Comparison of ENCODE assay signal across 8 cellular contexts in the genomic region with DNA sequence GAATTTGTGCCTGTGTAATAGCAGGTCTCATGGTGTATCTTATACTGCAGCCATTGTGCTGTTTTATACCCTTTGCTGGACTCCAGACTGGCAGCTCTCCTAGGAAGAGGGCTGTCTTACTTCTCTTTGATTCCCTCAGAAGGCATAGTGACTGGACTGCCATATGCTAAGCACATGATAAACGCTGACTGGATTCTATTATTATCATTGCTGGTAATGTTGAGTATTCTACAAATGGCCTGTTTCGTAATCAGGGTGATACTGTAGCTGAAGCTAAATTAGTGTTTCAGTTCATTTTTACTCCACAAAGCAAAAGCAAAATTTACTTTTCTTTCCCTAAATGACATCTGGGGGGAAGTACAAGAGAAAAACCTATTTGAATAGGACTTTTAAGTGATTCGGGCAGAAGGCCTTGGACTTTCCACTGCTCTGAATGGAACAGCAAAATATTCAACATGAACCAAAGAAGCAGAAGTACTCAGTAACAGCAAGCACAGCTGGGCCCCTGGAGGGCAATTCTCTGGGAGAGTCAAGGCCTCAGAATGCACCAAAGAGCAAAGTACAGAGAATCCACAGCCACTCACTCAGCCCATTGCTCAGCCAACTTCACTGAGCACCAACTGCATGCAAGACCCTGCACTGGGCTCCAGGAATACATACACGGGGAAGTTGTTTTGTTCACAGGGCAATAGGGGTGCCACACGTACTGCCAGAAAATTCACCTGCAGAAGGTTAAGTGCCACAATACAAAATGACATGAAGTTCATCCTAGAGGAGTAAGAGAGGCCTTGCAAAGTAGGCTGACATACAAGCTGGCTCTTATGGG. TPM values are rescaled to one million over a fixed set of nuclear protein-coding genes. Genes with fewer than 3 reads are reported as not detected.
DNase-seq lines count a peak whose midpoint lies in the region; ATAC-seq, FAIRE-seq and TF ChIP-seq lines count a peak whose summit lies in the region.

No MANE protein-coding gene starts in this region.

- no peaks in the 10 kb centered on the region for H3K4me1 ChIP-seq in lung (ENCODE audit: control insufficient read depth in 2 of 2, insufficient read depth in 2 of 2, low read length in 2 of 2)

- H3K9me3 Mint-ChIP-seq in activated naive CD4-positive, alpha-beta T cell treated with anti-CD3 and anti-CD28 coated beads, Interleukin-2, amount 50 U/mL, for 72 hours = no peaks in the 10 kb centered on the region
- no peaks in the 10 kb centered on the region for H3K9me3 Mint-ChIP-seq in activated CD4-positive, alpha-beta T cell treated with anti-CD3 and anti-CD28 coated beads, Interleukin-2, amount 10 ng/mL, durations not matched to agents 7 days and 5 days

- H3K27me3 Mint-ChIP-seq in activated CD4-positive, alpha-beta T cell treated with anti-CD3 and anti-CD28 coated beads, Interleukin-2, amount 10 ng/mL, durations not matched to agents 7 days and 5 days = no peaks in the 10 kb centered on the region

- no peaks in the 10 kb centered on the region for H3K9me3 ChIP-seq in lung (ENCODE audit: control insufficient read depth in 2 of 2, insufficient read depth in 1 of 2, low read length in 1 of 2)

- H3K27ac ChIP-seq in lung (ENCODE audit: low read depth in 1 of 2, low read length in 1 of 2) = peak overlapping the region in 1 of 2 donors; percentile 48

- H3K36me3 Mint-ChIP-seq in activated naive CD4-positive, alpha-beta T cell treated with anti-CD3 and anti-CD28 coated beads, Interleukin-2, amount 50 U/mL, for 72 hours = peaks cover 0 to 8% of the 10 kb centered on the region in 2 donors
- H3K36me3 Mint-ChIP-seq in activated CD4-positive, alpha-beta T cell treated with anti-CD3 and anti-CD28 coated beads, Interleukin-2, amount 10 ng/mL, durations not matched to agents 7 days and 5 days (ENCODE audit: low read depth) = no peaks in the 10 kb centered on the region

- H3K27me3 ChIP-seq in BJ (ENCODE audit: control insufficient read depth, insufficient read depth, low read length) = no peaks in the 10 kb centered on the region; the same call in 1 of the 2 replicates
- no peaks in the 10 kb centered on the region for H3K27me3 ChIP-seq in lung (ENCODE audit: control insufficient read depth, insufficient read depth)

- H3K4me1 Mint-ChIP-seq in activated CD4-positive, alpha-beta T cell treated with anti-CD3 and anti-CD28 coated beads, Interleukin-2, amount 10 ng/mL, durations not matched to agents 7 days and 5 days = peaks cover 6% of the 10 kb centered on the region

- DNase-seq in BJ (ENCODE audit: low read depth) (peak; percentile 37), lung (ENCODE audit: low spot score) (no peak), HTR-8/SVneo (ENCODE audit: insufficient read length, low spot score) (no peak), COR-L47 (lab: John Stamatoyannopoulos, UW) (no peak)
- DNase-seq in activated naive CD4-positive, alpha-beta T cell treated with anti-CD3 and anti-CD28 coated beads, Interleukin-2, amount 50 U/mL, for 72 hours (ENCODE audit: low spot score in 2 of 2) = no peak
- no peak for DNase-seq in activated CD4-positive, alpha-beta T cell treated with anti-CD3 and anti-CD28 coated beads, Interleukin-2, amount 10 ng/mL, durations not matched to agents 7 days and 5 days

- no peak for TF ChIP-seq CTCF in BJ (IDR thresholded peaks at IDR 0.05; ENCODE audit: insufficient read depth, low read depth, low read length)
- no peak for TF ChIP-seq CTCF in lung (IDR thresholded peaks at IDR 0.05; ENCODE audit: control extremely low read depth, extremely low read depth)

- H3K4me3 Mint-ChIP-seq in activated CD4-positive, alpha-beta T cell treated with anti-CD3 and anti-CD28 coated beads, Interleukin-2, amount 10 ng/mL, durations not matched to agents 7 days and 5 days = no peak overlapping the region

- peak overlapping the region; percentile 63 to 66 for H3K27ac Mint-ChIP-seq in activated naive CD4-positive, alpha-beta T cell treated with anti-CD3 and anti-CD28 coated beads, Interleukin-2, amount 50 U/mL, for 72 hours
- H3K27ac Mint-ChIP-seq in activated CD4-positive, alpha-beta T cell treated with anti-CD3 and anti-CD28 coated beads, Interleukin-2, amount 10 ng/mL, durations not matched to agents 7 days and 5 days = no peak overlapping the region

- H3K36me3 ChIP-seq in BJ (ENCODE audit: control insufficient read depth, insufficient read depth, low read length) (no peaks in the 10 kb centered on the region), lung (ENCODE audit: control insufficient read depth in 2 of 2, insufficient read depth in 2 of 2, low read length in 2 of 2) (no peaks in the 10 kb centered on the region)

- CTCF ChIA-PET in BJ (lab: Yijun Ruan, JAX) = interaction anchor here (0.8 to 1.4 kb wide), 2 partner anchors 14 to 639 kb away, joined by 3 to 7 read pairs; no protein-coding TSS in a partner anchor
- CTCF ChIA-PET in activated CD4-positive, alpha-beta T cell treated with anti-CD3 and anti-CD28 coated beads, Interleukin-2, amount 10 ng/mL, durations not matched to agents 7 days and 5 days (lab: Charles Lee) = interaction anchor here (0.7 to 1.5 kb wide), 4 partner anchors 11 to 116 kb away, joined by 3 to 6 read pairs (median 4); no protein-coding TSS in a partner anchor

- 40 to 57% methylated on average over 5 of the region's 5 CpGs for WGBS in lung, 2 donors

- H3K4me3 ChIP-seq in BJ (ENCODE audit: low read depth, low read length) (no peak overlapping the region), lung (no peak overlapping the region)

- no peak for FAIRE-seq in HTR-8/SVneo (lab: Jason Lieb, UNC)

- ATAC-seq in GM19328 (IDR thresholded peaks at IDR 0.05; ENCODE audit: unreplicated experiment) = peak; percentile 52
- ATAC-seq in HG03354 (IDR thresholded peaks at IDR 0.05; ENCODE audit: poor library complexity, severe bottlenecking, unreplicated experiment) = peak; percentile 69
- ATAC-seq in activated naive CD4-positive, alpha-beta T cell treated with anti-CD3 and anti-CD28 coated beads, Interleukin-2, amount 50 U/mL, for 72 hours = peak; percentile 75 to 81
- ATAC-seq in lung (ENCODE audit: insufficient read depth, low FRiP score) = peak; percentile 63

- POLR2A ChIA-PET in BJ (lab: Charles Lee) = no interaction called here
- POLR2A ChIA-PET in activated CD4-positive, alpha-beta T cell treated with anti-CD3 and anti-CD28 coated beads, Interleukin-2, amount 10 ng/mL, durations not matched to agents 7 days and 5 days (lab: Charles Lee) = no interaction called here

RNA-seq across cellular contexts. Expression of gene BCL2A1, which starts 7.9 kb away (rescaled TPM):
- polyA plus RNA-seq in BJ (2011; rRNA removed) = not detected in 2 replicates
- not detected in 2 replicates for polyA minus RNA-seq in BJ (2011; rRNA and poly(A)+ RNA removed)
- 10 to 100 TPM; 50.4 to 79.8 TPM for total RNA-seq in activated naive CD4-positive, alpha-beta T cell treated with anti-CD3 and anti-CD28 coated beads, Interleukin-2, amount 50 U/mL, for 72 hours
- total RNA-seq in lung = 10 to 100 TPM; 27.4 to 36.7 TPM
- polyA plus RNA-seq in lung = 100 to 1,000 TPM in 1 of 2 donors, 10 to 100 TPM in 1; 61.9 to 323 TPM
- 10 to 100 TPM; 14.2 to 14.8 TPM for total RNA-seq in activated CD4-positive, alpha-beta T cell treated with anti-CD3 and anti-CD28 coated beads, Interleukin-2, amount 10 ng/mL, durations not matched to agents 7 days and 5 days
